ENCODE assay signal across 8 cellular contexts in the genomic region with DNA sequence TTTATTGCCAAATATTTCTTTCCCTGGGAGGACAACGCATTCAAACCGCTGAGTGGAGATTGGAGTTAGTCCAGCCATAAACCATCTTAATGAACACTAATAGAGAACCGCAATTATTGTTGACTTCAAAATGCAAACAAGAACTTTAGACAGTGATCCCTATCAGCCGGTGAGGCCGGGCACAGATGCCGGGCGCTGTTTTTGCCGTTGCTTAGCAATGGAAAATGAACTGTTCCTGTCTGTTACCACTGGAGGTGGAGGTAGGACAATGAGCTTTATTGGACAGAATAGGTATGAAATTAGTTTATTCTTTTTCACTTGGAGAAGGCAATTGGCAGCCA.
DNase-seq lines count a peak whose midpoint lies in the region; ATAC-seq and TF ChIP-seq lines count a peak whose summit lies in the region.

No MANE protein-coding gene starts in this region.

- CTCF ChIA-PET in OCI-LY7 (lab: Charles Lee; ENCODE audit: unreplicated experiment) = no interaction called here
- CTCF ChIA-PET in activated CD8-positive, alpha-beta T cell treated with anti-CD3 and anti-CD28 coated beads for 36 hours (lab: Charles Lee) = interaction anchor here (0.6 to 2.8 kb wide), 28 partner anchors 8 to 898 kb away, joined by 3 to 14 read pairs (median 4); no protein-coding TSS in a partner anchor

- in situ Hi-C loops in gastrocnemius medialis (cut with MboI; ENCODE audit: low sequenced_read_pairs in 4 of 4) = loop anchor here in 3 of 4 donors (5.0 to 25.0 kb wide), 4 partner anchors 114 to 876 kb away; a partner anchor contains a TSS

- no peak overlapping the region for H3K4me3 Mint-ChIP-seq in activated CD8-positive, alpha-beta T cell treated with anti-CD3 and anti-CD28 coated beads for 36 hours

- no peak overlapping the region for H3K27ac ChIP-seq in OCI-LY7 (ENCODE audit: low read depth, low read length, poor library complexity, severe bottlenecking)
- peak overlapping the region; percentile 83 for H3K27ac ChIP-seq in fibroblast of lung (ENCODE audit: insufficient read depth, low read length)
- H3K27ac ChIP-seq in gastrocnemius medialis = peak overlapping the region; percentile 77 to 89 (median 84)
- no peak overlapping the region for H3K27ac ChIP-seq in Karpas-422 (ENCODE audit: low read length)

- H3K27me3 Mint-ChIP-seq in activated CD8-positive, alpha-beta T cell treated with anti-CD3 and anti-CD28 coated beads for 36 hours = peaks cover 10% of the 10 kb centered on the region

- intact Hi-C loops in OCI-LY7 (cut with micrococcal nuclease; ENCODE audit: unreplicated experiment) (loop anchor here (5.0 to 10.0 kb wide), 3 partner anchors 136 to 524 kb away; a partner anchor contains a TSS), gastrocnemius medialis (cut with DNase I; ENCODE audit: low total_unique reads) (loop anchor here (1.0 to 10.0 kb wide), 8 partner anchors 126 to 876 kb away; no protein-coding TSS in a partner anchor)
- intact Hi-C loops in activated CD8-positive, alpha-beta T cell treated with anti-CD3 and anti-CD28 coated beads for 36 hours (cut with micrococcal nuclease) = loop anchor here (5.0 to 10.0 kb wide), 2 partner anchors 374 to 876 kb away; a partner anchor contains a TSS

- H3K36me3 Mint-ChIP-seq in activated CD8-positive, alpha-beta T cell treated with anti-CD3 and anti-CD28 coated beads for 36 hours (ENCODE audit: low read depth) = no peaks in the 10 kb centered on the region

- peaks cover 10% of the 10 kb centered on the region for H3K4me1 Mint-ChIP-seq in activated CD8-positive, alpha-beta T cell treated with anti-CD3 and anti-CD28 coated beads for 36 hours (ENCODE audit: low read depth)

- ATAC-seq in GM19452 (IDR thresholded peaks at IDR 0.05; ENCODE audit: unreplicated experiment) (peak; percentile 13), gastrocnemius medialis (peak in 1 of 2 donors; percentile 8)
- ATAC-seq in activated CD8-positive, alpha-beta T cell treated with anti-CD3 and anti-CD28 coated beads for 36 hours = no peak

- H3K27me3 ChIP-seq in fibroblast of lung (ENCODE audit: control insufficient read depth, insufficient read depth, low read length) (no peaks in the 10 kb centered on the region), gastrocnemius medialis (no peaks in the 10 kb centered on the region), Karpas-422 (ENCODE audit: low read length) (peaks cover 8% of the 10 kb centered on the region; the same call in 1 of the 2 replicates)

- DNase-seq in OCI-LY7 (ENCODE audit: low spot score) = no peak
- no peak for DNase-seq in fibroblast of lung (ENCODE audit: low read depth in 2 of 2)
- DNase-seq in gastrocnemius medialis = peak in 1 of 2 donors; percentile 14
- DNase-seq in H4 (ENCODE audit: low spot score) = no peak
- no peak for DNase-seq in activated CD8-positive, alpha-beta T cell treated with anti-CD3 and anti-CD28 coated beads for 36 hours
- no peak for DNase-seq in superior temporal gyrus (ENCODE audit: extremely low spot score)
- no peak for DNase-seq in Karpas-422

- no peaks in the 10 kb centered on the region for H3K79me2 ChIP-seq in OCI-LY7 (ENCODE audit: insufficient read depth, low read depth, low read length)
- no peaks in the 10 kb centered on the region for H3K79me2 ChIP-seq in fibroblast of lung (ENCODE audit: control insufficient read depth, insufficient read depth, low read length)
- H3K79me2 ChIP-seq in Karpas-422 (ENCODE audit: low read length) = no peaks in the 10 kb centered on the region

- BruUV-seq in OCI-LY7 (replicated peaks; lab: Mats Ljungman, UMichigan) = no TSS peak

- TF ChIP-seq CTCF in OCI-LY7 (conservative IDR thresholded peaks at IDR 0.05; ENCODE audit: low read length) = no peak
- TF ChIP-seq CTCF in fibroblast of lung (conservative IDR thresholded peaks at IDR 0.05 in 1 of 2, IDR thresholded peaks at IDR 0.05 in 1 of 2; ENCODE audit: low read depth in 1 of 2, low read length in 2 of 2) = no peak
- no peak for TF ChIP-seq CTCF in gastrocnemius medialis (IDR thresholded peaks at IDR 0.05 in 4 of 5, conservative IDR thresholded peaks at IDR 0.05 in 1 of 5)
- no peak for TF ChIP-seq CTCF in activated CD8-positive, alpha-beta T cell treated with anti-CD3 and anti-CD28 coated beads for 36 hours (IDR thresholded peaks at IDR 0.05)

- no peak for TF ChIP-seq POLR2A in gastrocnemius medialis (IDR thresholded peaks at IDR 0.05)

- no peaks in the 10 kb centered on the region for H4K20me1 ChIP-seq in OCI-LY7 (ENCODE audit: insufficient read depth, low read length)
- no peaks in the 10 kb centered on the region for H4K20me1 ChIP-seq in fibroblast of lung (ENCODE audit: control insufficient read depth, extremely low read depth, insufficient read depth, low read length)
- H4K20me1 ChIP-seq in Karpas-422 (ENCODE audit: insufficient read depth, low read depth, low read length) = no peaks in the 10 kb centered on the region

- H3K4me1 ChIP-seq in OCI-LY7 (ENCODE audit: insufficient read depth, low read length, poor library complexity, severe bottlenecking) (no peaks in the 10 kb centered on the region), fibroblast of lung (ENCODE audit: control insufficient read depth, extremely low read depth, insufficient read depth, low read length) (peaks cover 6% of the 10 kb centered on the region), gastrocnemius medialis (peaks cover 9 to 21% of the 10 kb centered on the region in 2 donors), Karpas-422 (ENCODE audit: low read length) (no peaks in the 10 kb centered on the region)

- H3K4me3 ChIP-seq in OCI-LY7 (ENCODE audit: low read depth, low read length, poor library complexity, severe bottlenecking) = no peak overlapping the region
- H3K4me3 ChIP-seq in fibroblast of lung (replicated peaks in 1 of 4; ENCODE audit: control extremely low read depth in 1 of 4, insufficient read depth in 1 of 4, low read depth in 3 of 4, low read length in 4 of 4) = peak overlapping the region in 3 of 4 experiments; percentile 38 to 57 (median 53)
- peak overlapping the region; percentile 38 to 72 (median 50) for H3K4me3 ChIP-seq in gastrocnemius medialis
- H3K4me3 ChIP-seq in Karpas-422 (ENCODE audit: low read length) = no peak overlapping the region

- H3K9me2 ChIP-seq in OCI-LY7 (ENCODE audit: insufficient read depth, low read length) (no peaks in the 10 kb centered on the region), Karpas-422 (replicated peaks; ENCODE audit: insufficient read depth, low read length) (no peaks in the 10 kb centered on the region)

- H3K27ac Mint-ChIP-seq in activated CD8-positive, alpha-beta T cell treated with anti-CD3 and anti-CD28 coated beads for 36 hours = no peak overlapping the region

- H3K36me3 ChIP-seq in OCI-LY7 (ENCODE audit: insufficient read depth, low read length) (no peaks in the 10 kb centered on the region), fibroblast of lung (ENCODE audit: control insufficient read depth, insufficient read depth, low read length) (no peaks in the 10 kb centered on the region), gastrocnemius medialis (no peaks in the 10 kb centered on the region), Karpas-422 (ENCODE audit: insufficient read depth, low read length) (no peaks in the 10 kb centered on the region)

- H2AFZ ChIP-seq in OCI-LY7 (ENCODE audit: low read length) (peak overlapping the region; percentile 54; the same call in 1 of the 2 replicates), fibroblast of lung (ENCODE audit: low read length) (peak overlapping the region; percentile 72), Karpas-422 (ENCODE audit: low read length) (no peak overlapping the region)

- H3K9ac ChIP-seq in fibroblast of lung (ENCODE audit: insufficient read depth, low read length) (peak overlapping the region; percentile 46), Karpas-422 (ENCODE audit: low read length) (no peak overlapping the region)

- peaks cover 2% of the 10 kb centered on the region for H3K9me3 Mint-ChIP-seq in activated CD8-positive, alpha-beta T cell treated with anti-CD3 and anti-CD28 coated beads for 36 hours

- H3K4me2 ChIP-seq in OCI-LY7 (ENCODE audit: low read length) (no peak overlapping the region), fibroblast of lung (ENCODE audit: extremely low read depth, insufficient read depth, low read length) (peak overlapping the region; percentile 85), Karpas-422 (ENCODE audit: low read depth, low read length, poor library complexity, severe bottlenecking) (no peak overlapping the region)

- H3K9me3 ChIP-seq in OCI-LY7 (ENCODE audit: low read length) (peaks cover 5% of the 10 kb centered on the region; the same call in 1 of the 2 replicates), fibroblast of lung (ENCODE audit: control insufficient read depth, insufficient read depth, low read depth, low read length) (no peaks in the 10 kb centered on the region), gastrocnemius medialis (no peaks in the 10 kb centered on the region), Karpas-422 (ENCODE audit: low read length) (peaks cover 9% of the 10 kb centered on the region)

- POLR2A ChIA-PET in OCI-LY7 (lab: Charles Lee) = interaction anchor here (0.6 to 1.1 kb wide), 3 partner anchors 73 to 730 kb away, joined by 3 read pairs; no protein-coding TSS in a partner anchor
- POLR2A ChIA-PET in activated CD8-positive, alpha-beta T cell treated with anti-CD3 and anti-CD28 coated beads for 36 hours (lab: Charles Lee) = no interaction called here

Comparison
In these comparisons a context has a peak if more than half of its experiments do, and no peak if none do; other contexts are left out.
1. H3K27ac ChIP-seq: peak in fibroblast of lung (single experiment) and gastrocnemius medialis (4 of 4); none in OCI-LY7 (single experiment) and Karpas-422 (single experiment).
2. H3K4me3 ChIP-seq: peak in fibroblast of lung (3 of 4) and gastrocnemius medialis (4 of 4); none in OCI-LY7 (single experiment) and Karpas-422 (single experiment).